In genomic region chr11:64713781-64714363, GRCh38 we compare ENCODE assay signal across 12 cellular contexts. TPM values are rescaled to one million over a fixed set of nuclear protein-coding genes. Genes with fewer than 3 reads are reported as not detected.
A peak's percentile ranks its signal among the peaks of the same experiment; 100 is the strongest.
DNase-seq lines count a peak whose midpoint lies in the region; ATAC-seq, FAIRE-seq and TF ChIP-seq lines count a peak whose summit lies in the region.
"Had no signal": no experiment of that assay in that cellular context is flagged by ENCODE, and none has a peak within 500 bp of the region (broad histone marks: within the 10 kb centered on the region; RNA-seq: fewer than 3 reads in every experiment).

No MANE protein-coding gene starts in this region.

- H3K27me3 ChIP-seq in CD4-positive, CD25-positive, alpha-beta regulatory T cell (ENCODE audit: control insufficient read depth, insufficient read depth, low read length): peaks cover 20% of the 10 kb centered on the region
- peaks cover 55% of the 10 kb centered on the region for H3K27me3 ChIP-seq in H7 (ENCODE audit: control insufficient read depth, insufficient read depth, low read length)

- no peak overlapping the region for H3K27ac Mint-ChIP-seq in CD4-positive, CD25-positive, alpha-beta regulatory T cell
- H3K27ac Mint-ChIP-seq in effector memory CD8-positive, alpha-beta T cell: no peak overlapping the region
- H3K27ac Mint-ChIP-seq in nephron progenitor cell: no peak overlapping the region
- H3K27ac Mint-ChIP-seq: activated naive CD4-positive, alpha-beta T cell treated with anti-CD3 and anti-CD28 coated beads, Interleukin-2, amount 50 U/mL, for 72 hours had no signal

- H3K4me3 ChIP-seq in CD4-positive, CD25-positive, alpha-beta regulatory T cell (ENCODE audit: low read depth, low read length): no peak overlapping the region
- H3K4me3 ChIP-seq in H7 (ENCODE audit: insufficient read depth, low read depth, low read length): peak overlapping the region; percentile 22; the same call in 1 of the 2 replicates

- peaks cover 0 to 2% (median 0%) of the 10 kb centered on the region in 7 donors for H3K9me3 Mint-ChIP-seq in CD4-positive, CD25-positive, alpha-beta regulatory T cell
- H3K9me3 Mint-ChIP-seq in effector memory CD8-positive, alpha-beta T cell: no peaks in the 10 kb centered on the region
- H3K9me3 Mint-ChIP-seq in nephron progenitor cell: no peaks in the 10 kb centered on the region
- H3K9me3 Mint-ChIP-seq: activated naive CD4-positive, alpha-beta T cell treated with anti-CD3 and anti-CD28 coated beads, Interleukin-2, amount 50 U/mL, for 72 hours had no signal

- no peak for ATAC-seq in CD4-positive, CD25-positive, alpha-beta regulatory T cell (ENCODE audit: low read depth in 2 of 2)
- ATAC-seq in effector memory CD8-positive, alpha-beta T cell (replicated peaks): no peak

- peaks cover 17% of the 10 kb centered on the region for H3K4me1 ChIP-seq in CD4-positive, CD25-positive, alpha-beta regulatory T cell (ENCODE audit: control insufficient read depth, insufficient read depth, low read length, poor library complexity, severe bottlenecking)

- no peak for DNase-seq in CD4-positive, CD25-positive, alpha-beta regulatory T cell
- peak; percentile 85 for DNase-seq in H7
- no peak for DNase-seq in effector memory CD8-positive, alpha-beta T cell
- DNase-seq in nephron progenitor cell: peak; percentile 50
- DNase-seq in ureter (ENCODE audit: low spot score): no peak
- no peak for DNase-seq in GDM1 (lab: John Stamatoyannopoulos, UW)
- DNase-seq in H54 (ENCODE audit: insufficient read length, low spot score): no peak
- DNase-seq in germinal center (ENCODE audit: low spot score): no peak
- DNase-seq: Calu3, NCI-H345 had no signal

- no peaks in the 10 kb centered on the region for H3K9me3 ChIP-seq in CD4-positive, CD25-positive, alpha-beta regulatory T cell (ENCODE audit: control insufficient read depth in 2 of 2, low read length in 2 of 2)

- H3K4me1 Mint-ChIP-seq in CD4-positive, CD25-positive, alpha-beta regulatory T cell: peaks cover 0 to 25% (median 8%) of the 10 kb centered on the region in 4 donors
- peaks cover 9 to 15% of the 10 kb centered on the region in 2 donors for H3K4me1 Mint-ChIP-seq in effector memory CD8-positive, alpha-beta T cell (ENCODE audit: low read depth in 2 of 2)
- H3K4me1 Mint-ChIP-seq in nephron progenitor cell: peaks cover 71% of the 10 kb centered on the region

- H3K27me3 Mint-ChIP-seq in CD4-positive, CD25-positive, alpha-beta regulatory T cell: peaks cover 79% of the 10 kb centered on the region
- H3K27me3 Mint-ChIP-seq in effector memory CD8-positive, alpha-beta T cell: peaks cover 83 to 87% of the 10 kb centered on the region in 2 donors
- H3K27me3 Mint-ChIP-seq in nephron progenitor cell (ENCODE audit: low read depth, poor library complexity): peaks cover 96% of the 10 kb centered on the region

- TF ChIP-seq CTCF in nephron progenitor cell (IDR thresholded peaks at IDR 0.05): no peak

- H3K4me3 Mint-ChIP-seq in CD4-positive, CD25-positive, alpha-beta regulatory T cell: peak overlapping the region; percentile 33 to 76 (median 59)
- peak overlapping the region; percentile 47 to 52 for H3K4me3 Mint-ChIP-seq in effector memory CD8-positive, alpha-beta T cell
- peak overlapping the region; percentile 71 for H3K4me3 Mint-ChIP-seq in nephron progenitor cell

- no peak for FAIRE-seq in H54 (lab: Jason Lieb, UNC)

- H3K36me3 ChIP-seq in CD4-positive, CD25-positive, alpha-beta regulatory T cell (ENCODE audit: control insufficient read depth, insufficient read depth, low read length): no peaks in the 10 kb centered on the region
- H3K36me3 ChIP-seq in H7 (replicated peaks; ENCODE audit: control insufficient read depth, insufficient read depth, low read length): no peaks in the 10 kb centered on the region

- H3K36me3 Mint-ChIP-seq in CD4-positive, CD25-positive, alpha-beta regulatory T cell: no peaks in the 10 kb centered on the region
- no peaks in the 10 kb centered on the region for H3K36me3 Mint-ChIP-seq in effector memory CD8-positive, alpha-beta T cell (ENCODE audit: insufficient read depth)
- H3K36me3 Mint-ChIP-seq in nephron progenitor cell (ENCODE audit: low read depth): no peaks in the 10 kb centered on the region

- no peak for TF ChIP-seq POLR2A in H54 (IDR thresholded peaks at IDR 0.05; ENCODE audit: low read depth, low read length)

- H3K27ac ChIP-seq in CD4-positive, CD25-positive, alpha-beta regulatory T cell (ENCODE audit: insufficient read depth, low read length, poor library complexity, severe bottlenecking): no peak overlapping the region

RNA-seq across cellular contexts. Expression of gene NRXN2, which starts 9.1 kb away (rescaled TPM):
- total RNA-seq in CD4-positive, CD25-positive, alpha-beta regulatory T cell: 0.42 TPM
- not detected for polyA plus RNA-seq in CD4-positive, CD25-positive, alpha-beta regulatory T cell
- total RNA-seq in H7 (2014; rRNA removed; shearing (Covaris generic)): 0.85 and 1.9 TPM in 2 replicates
- 11.6 TPM for total RNA-seq in ureter
- total RNA-seq: Calu3, MCF 10A had no signal

RNA-seq across cellular contexts. Expression of gene RASGRP2, which starts 30.1 kb away (rescaled TPM):
- total RNA-seq in CD4-positive, CD25-positive, alpha-beta regulatory T cell: 570 TPM
- 100 to 1,000 TPM; 140 to 170 (median 157) TPM for polyA plus RNA-seq in CD4-positive, CD25-positive, alpha-beta regulatory T cell
- total RNA-seq in H7 (2014; rRNA removed; shearing (Covaris generic)): 9.2 and 12.3 TPM in 2 replicates
- 23.3 TPM for total RNA-seq in ureter
- total RNA-seq: Calu3, MCF 10A had no signal

RNA-seq across cellular contexts. Expression of gene PYGM, which starts 45.9 kb away (rescaled TPM):
- total RNA-seq in CD4-positive, CD25-positive, alpha-beta regulatory T cell: 10.9 TPM
- polyA plus RNA-seq in CD4-positive, CD25-positive, alpha-beta regulatory T cell: under 1 TPM in 2 of 4 donors, not detected in 2; 0.17 to 0.43 TPM
- total RNA-seq in H7 (2014; rRNA removed; shearing (Covaris generic)): 2.9 and 6.4 TPM in 2 replicates
- total RNA-seq in ureter: 11.4 TPM

Comparison
In these comparisons a context has a peak if more than half of its experiments do, and no peak if none do; other contexts are left out.
1. DNase-seq: peak in H7 (single experiment) and nephron progenitor cell (single experiment); none in CD4-positive, CD25-positive, alpha-beta regulatory T cell (0 of 3), effector memory CD8-positive, alpha-beta T cell (0 of 3), ureter (single experiment), GDM1 (single experiment), H54 (single experiment) and germinal center (single experiment).
2. RNA of gene RASGRP2, which starts 30.1 kb away (total RNA-seq): 570 TPM in CD4-positive, CD25-positive, alpha-beta regulatory T cell (single experiment); 23.3 TPM in ureter (single experiment) and 9.2 to 12.3 TPM in H7; every median in the first group is over 10 times any median in the second.
3. Peak in every context shown above with its lines, with median percentiles within 50 percentile points of each other: H3K4me3 Mint-ChIP-seq.